Comparison of ENCODE assay signal across 14 cellular contexts in genomic region chr20:58618694-58619540, GRCh38. TPM values are rescaled to one million over a fixed set of nuclear protein-coding genes. Genes with fewer than 3 reads are reported as not detected.
DNase-seq lines count a peak whose midpoint lies in the region; ATAC-seq and TF ChIP-seq lines count a peak whose summit lies in the region.
"Had no signal": no experiment of that assay in that cellular context is flagged by ENCODE, and none has a peak within 500 bp of the region (broad histone marks: within the 10 kb centered on the region; RNA-seq: fewer than 3 reads in every experiment).

No MANE protein-coding gene starts in this region.

- H3K4ac ChIP-seq in trophoblast cell (ENCODE audit: low read depth, low read length): no peak overlapping the region

- H3K9me3 ChIP-seq in SJSA1 (replicated peaks) (peaks cover 5% of the 10 kb centered on the region; the same call in 1 of the 2 replicates), trophoblast cell (ENCODE audit: insufficient read depth, low read depth, low read length) (peaks cover 18% of the 10 kb centered on the region), esophagus squamous epithelium (no peaks in the 10 kb centered on the region)
- no peaks in the 10 kb centered on the region for H3K9me3 ChIP-seq in CD8-positive, alpha-beta memory T cell (ENCODE audit: low read length)

- peak overlapping the region; percentile 27 for H4K91ac ChIP-seq in trophoblast cell (ENCODE audit: low read depth, low read length)

- no peaks in the 10 kb centered on the region for H3K79me2 ChIP-seq in trophoblast cell (ENCODE audit: control insufficient read depth, insufficient read depth, low read length, poor library complexity)

- no peak for TF ChIP-seq POLR2A in esophagus squamous epithelium (IDR thresholded peaks at IDR 0.05)

- no peak overlapping the region for H3K4me3 ChIP-seq in SJSA1
- no peak overlapping the region for H3K4me3 ChIP-seq in trophoblast cell (ENCODE audit: low read depth, low read length)
- H3K4me3 ChIP-seq in esophagus squamous epithelium: no peak overlapping the region
- no peak overlapping the region for H3K4me3 ChIP-seq in CD8-positive, alpha-beta memory T cell (ENCODE audit: low read length)

- H3K9me3 Mint-ChIP-seq in CD8-positive, alpha-beta memory T cell: no peaks in the 10 kb centered on the region
- H3K9me3 Mint-ChIP-seq: activated naive CD4-positive, alpha-beta T cell treated with anti-CD3 and anti-CD28 coated beads, Interleukin-2, amount 50 U/mL, for 24 hours; naive thymus-derived CD8-positive, alpha-beta T cell; T-cell had no signal

- peaks cover 12% of the 10 kb centered on the region for H3K79me1 ChIP-seq in trophoblast cell (ENCODE audit: low read length)

- CTCF ChIA-PET in CD8-positive, alpha-beta memory T cell (lab: Charles Lee): interaction anchor here (0.7 to 1.3 kb wide), 3 partner anchors 10 to 763 kb away, joined by 3 to 4 read pairs (median 4); no protein-coding TSS in a partner anchor

- H3K23ac ChIP-seq in trophoblast cell (ENCODE audit: low read length): no peak overlapping the region

- H2AFZ ChIP-seq in trophoblast cell (ENCODE audit: insufficient read depth, low read length, poor library complexity): no peak overlapping the region

- no CpG with 5 or more reads among the region's 23 CpGs for WGBS in trophoblast cell (ENCODE audit: extremely low coverage, insufficient coverage, insufficient read length)
- 3 to 38% methylated on average over 5 to 12 of the region's 23 CpGs for WGBS in esophagus squamous epithelium, 2 donors

- no peak overlapping the region for H3K9ac ChIP-seq in trophoblast cell (ENCODE audit: low read length)

- no peak for ATAC-seq in GM21381 (IDR thresholded peaks at IDR 0.05; ENCODE audit: unreplicated experiment)
- ATAC-seq: naive thymus-derived CD8-positive, alpha-beta T cell; T-cell had no signal

- H3K27ac ChIP-seq in SJSA1 (peak overlapping the region; percentile 52), trophoblast cell (ENCODE audit: low read depth, low read length) (no peak overlapping the region), esophagus squamous epithelium (peak overlapping the region in 2 of 4 donors; percentile 32 to 53)
- no peak overlapping the region for H3K27ac ChIP-seq in CD8-positive, alpha-beta memory T cell (ENCODE audit: low read depth, low read length)

- TF ChIP-seq CTCF in esophagus squamous epithelium (IDR thresholded peaks at IDR 0.05): no peak

- peaks cover 13 to 43% of the 10 kb centered on the region in 2 donors for H3K27me3 Mint-ChIP-seq in CD8-positive, alpha-beta memory T cell
- H3K27me3 Mint-ChIP-seq: activated naive CD4-positive, alpha-beta T cell treated with anti-CD3 and anti-CD28 coated beads, Interleukin-2, amount 50 U/mL, for 24 hours had no signal

- DNase-seq in GM04504 (ENCODE audit: low read depth) (peak; percentile 63), SJSA1 (ENCODE audit: low read depth in 1 of 2, low spot score in 2 of 2) (peak in 1 of 2 experiments; percentile 52), fibroblast of the conjunctiva (ENCODE audit: low read depth) (peak; percentile 42), trophoblast cell (no peak), esophagus squamous epithelium (lab: John Stamatoyannopoulos, UW) (no peak)
- no peak for DNase-seq in CD8-positive, alpha-beta memory T cell
- DNase-seq: effector CD8-positive, alpha-beta T cell; NCI-H1436 treated with DMSO at 0.1 percent for 48 hours; NK-92 treated with Interleukin-12 subunit alpha and Interleukin-12 subunit beta, amount 100 ng/mL, for 24 hours; stimulated activated naive CD4-positive, alpha-beta T cell; T-cell had no signal

- no peak overlapping the region for H4K12ac ChIP-seq in trophoblast cell (ENCODE audit: low read depth, low read length)

- POLR2A ChIA-PET in CD8-positive, alpha-beta memory T cell (lab: Charles Lee): no interaction called here

- H3K14ac ChIP-seq in trophoblast cell (ENCODE audit: low read length): peak overlapping the region; percentile 44

- H3K27me3 ChIP-seq in SJSA1 (replicated peaks) (no peaks in the 10 kb centered on the region), trophoblast cell (ENCODE audit: insufficient read depth, low read length) (no peaks in the 10 kb centered on the region), esophagus squamous epithelium (peaks cover 0 to 17% (median 0%) of the 10 kb centered on the region in 4 donors)
- H3K27me3 ChIP-seq in CD8-positive, alpha-beta memory T cell (ENCODE audit: insufficient read depth, low read length, poor library complexity, severe bottlenecking): no peaks in the 10 kb centered on the region

- H3K4me1 Mint-ChIP-seq in CD8-positive, alpha-beta memory T cell: no peaks in the 10 kb centered on the region
- H3K4me1 Mint-ChIP-seq: activated naive CD4-positive, alpha-beta T cell treated with anti-CD3 and anti-CD28 coated beads, Interleukin-2, amount 50 U/mL, for 24 hours; naive thymus-derived CD8-positive, alpha-beta T cell; T-cell had no signal

- H2BK12ac ChIP-seq in trophoblast cell (ENCODE audit: low read length): peak overlapping the region; percentile 46

- no peak overlapping the region for H4K8ac ChIP-seq in trophoblast cell (ENCODE audit: low read depth, low read length)

- intact Hi-C loops in esophagus squamous epithelium (cut with DNase I): no loop called here

- H3K27ac Mint-ChIP-seq in CD8-positive, alpha-beta memory T cell: no peak overlapping the region
- H3K27ac Mint-ChIP-seq: activated naive CD4-positive, alpha-beta T cell treated with anti-CD3 and anti-CD28 coated beads, Interleukin-2, amount 50 U/mL, for 24 hours; T-cell had no signal

- peaks cover 0 to 2% (median 0%) of the 10 kb centered on the region in 3 donors for H3K36me3 Mint-ChIP-seq in CD8-positive, alpha-beta memory T cell
- H3K36me3 Mint-ChIP-seq: activated naive CD4-positive, alpha-beta T cell treated with anti-CD3 and anti-CD28 coated beads, Interleukin-2, amount 50 U/mL, for 24 hours; naive thymus-derived CD8-positive, alpha-beta T cell; T-cell had no signal

- H3K4me3 Mint-ChIP-seq in CD8-positive, alpha-beta memory T cell: no peak overlapping the region
- H3K4me3 Mint-ChIP-seq: activated naive CD4-positive, alpha-beta T cell treated with anti-CD3 and anti-CD28 coated beads, Interleukin-2, amount 50 U/mL, for 24 hours; naive thymus-derived CD8-positive, alpha-beta T cell; T-cell had no signal

- H3K36me3 ChIP-seq in SJSA1: no peaks in the 10 kb centered on the region; the same call in 1 of the 2 replicates
- peaks cover 0 to 5% of the 10 kb centered on the region in 2 experiments for H3K36me3 ChIP-seq in trophoblast cell (ENCODE audit: control insufficient read depth in 1 of 2, insufficient read depth in 2 of 2, low read length in 2 of 2)
- no peaks in the 10 kb centered on the region for H3K36me3 ChIP-seq in esophagus squamous epithelium
- no peaks in the 10 kb centered on the region for H3K36me3 ChIP-seq in CD8-positive, alpha-beta memory T cell (ENCODE audit: insufficient read depth, low read length)

- peak overlapping the region; percentile 16 for H3K18ac ChIP-seq in trophoblast cell (ENCODE audit: low read length)

- no peak overlapping the region for H3K4me2 ChIP-seq in trophoblast cell (ENCODE audit: low read length)

- H2BK5ac ChIP-seq in trophoblast cell (ENCODE audit: low read depth, low read length, poor library complexity): peak overlapping the region; percentile 6

- H2AK5ac ChIP-seq in trophoblast cell (ENCODE audit: low read length): peak overlapping the region; percentile 40

- peaks cover 35% of the 10 kb centered on the region for H3K4me1 ChIP-seq in SJSA1 (replicated peaks)
- H3K4me1 ChIP-seq in trophoblast cell (ENCODE audit: control insufficient read depth in 1 of 2, insufficient read depth in 2 of 2, low read length in 2 of 2): peaks cover 9 to 10% of the 10 kb centered on the region in 2 experiments
- H3K4me1 ChIP-seq in esophagus squamous epithelium: peaks cover 3 to 16% (median 9%) of the 10 kb centered on the region in 3 donors
- H3K4me1 ChIP-seq in CD8-positive, alpha-beta memory T cell (ENCODE audit: insufficient read depth, low read length): no peaks in the 10 kb centered on the region

- H2BK120ac ChIP-seq in trophoblast cell (ENCODE audit: insufficient read depth, low read length, poor library complexity): peak overlapping the region; percentile 24

RNA-seq across cellular contexts. Expression of gene STX16, which starts 32.2 kb away (rescaled TPM):
- total RNA-seq in SJSA1 (2014; rRNA removed; shearing (Covaris generic)): 26.2 and 32.7 TPM in 2 replicates
- 26.9 and 28.5 TPM in 2 replicates for polyA plus RNA-seq in trophoblast cell (2013)
- total RNA-seq in esophagus squamous epithelium: 10 to 100 TPM; 29.6 to 49.2 (median 32.8) TPM
- 10 to 100 TPM; 69.2 to 72.8 TPM for total RNA-seq in CD8-positive, alpha-beta memory T cell
- 24.9 TPM for polyA plus RNA-seq in CD8-positive, alpha-beta memory T cell

Comparison
In these comparisons a context has a peak if more than half of its experiments do, and no peak if none do; other contexts are left out.
1. DNase-seq: peak in GM04504 (single experiment) and fibroblast of the conjunctiva (single experiment); none in trophoblast cell (0 of 2), esophagus squamous epithelium (single experiment) and CD8-positive, alpha-beta memory T cell (0 of 5).